21 cellular contexts compared by ENCODE assay signal in the genomic region with DNA sequence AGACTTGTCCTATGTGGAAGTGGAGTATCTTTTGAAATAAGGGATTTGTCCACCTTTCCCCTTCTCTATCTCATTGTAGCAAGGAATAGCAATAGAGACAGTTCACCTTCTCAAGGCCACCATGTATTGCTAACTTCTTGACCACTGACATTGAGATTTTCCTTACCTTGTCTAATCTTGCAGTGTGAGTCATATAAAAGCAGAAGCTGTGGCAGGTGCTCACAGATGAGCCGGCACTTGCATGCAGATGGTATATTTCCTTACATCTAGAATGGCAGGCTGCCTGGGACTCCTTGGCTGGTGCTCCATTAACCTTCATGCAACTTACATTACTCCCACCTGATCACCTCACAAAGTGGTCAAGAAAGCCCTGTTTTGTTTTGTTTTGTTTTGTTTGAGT.
"Had no signal": no experiment of that assay in that cellular context is flagged by ENCODE, and none has a peak within 500 bp of the region (broad histone marks: within the 10 kb centered on the region; RNA-seq: fewer than 3 reads in every experiment).

No MANE protein-coding gene starts in this region.

- H3K27me3 Mint-ChIP-seq: activated naive CD8-positive, alpha-beta T cell treated with anti-CD3 and anti-CD28 coated beads, Interleukin-2, amount 10 ng/mL, durations not matched to agents 7 days and 5 days; brain; central memory CD8-positive, alpha-beta T cell; natural killer cell treated with Interleukin-12 subunit alpha and Interleukin-12 subunit beta and Interleukin-15 and Interleukin-18, amount 100 ng/mL, for 72 hours had no signal

- H3K27ac ChIP-seq: coronary artery, neutrophil, vagina had no signal

- ATAC-seq: left cardiac atrium; lower lobe of right lung; natural killer cell treated with Interleukin-12 subunit alpha and Interleukin-12 subunit beta and Interleukin-15 and Interleukin-18, amount 100 ng/mL, for 72 hours; pancreas; sciatic nerve; stimulated activated effector memory CD8-positive, alpha-beta T cell treated with anti-CD3 and anti-CD28 coated beads, Interleukin-12 subunit alpha, Interleukin-12 subunit beta, amount 100 ng/mL, for 72 hours had no signal

- H3K9me3 Mint-ChIP-seq: activated naive CD8-positive, alpha-beta T cell treated with anti-CD3 and anti-CD28 coated beads, Interleukin-2, amount 10 ng/mL, durations not matched to agents 7 days and 5 days; brain; central memory CD8-positive, alpha-beta T cell; natural killer cell treated with Interleukin-12 subunit alpha and Interleukin-12 subunit beta and Interleukin-15 and Interleukin-18, amount 100 ng/mL, for 72 hours had no signal

- H3K27me3 ChIP-seq: neutrophil, stomach, vagina had no signal

- H3K27ac Mint-ChIP-seq: activated naive CD8-positive, alpha-beta T cell treated with anti-CD3 and anti-CD28 coated beads, Interleukin-2, amount 10 ng/mL, durations not matched to agents 7 days and 5 days; brain; natural killer cell treated with Interleukin-12 subunit alpha and Interleukin-12 subunit beta and Interleukin-15 and Interleukin-18, amount 100 ng/mL, for 72 hours; stimulated activated effector memory CD8-positive, alpha-beta T cell treated with anti-CD3 and anti-CD28 coated beads, Interleukin-12 subunit alpha, Interleukin-12 subunit beta, amount 100 ng/mL, for 72 hours had no signal

- H3K4me3 ChIP-seq: coronary artery, lower lobe of right lung, pancreas, smooth muscle cell, stomach, vagina had no signal

- DNase-seq: activated CD4-positive, alpha-beta T cell treated with anti-CD3 and anti-CD28 coated beads for 1 hour; activated CD4-positive, alpha-beta T cell treated with anti-CD3 and anti-CD28 coated beads, Interleukin-2, amount 50 U/mL, for 4 hours; activated naive CD8-positive, alpha-beta T cell treated with anti-CD3 and anti-CD28 coated beads, Interleukin-2, amount 10 ng/mL, durations not matched to agents 7 days and 5 days; activated T-cell treated with anti-CD3 and anti-CD28 coated beads for 4 hours; amygdala; left cardiac atrium; lower lobe of right lung; pancreas; stimulated activated CD4-positive, alpha-beta T cell treated with anti-CD3 and anti-CD28 coated beads, Interleukin-4, amount 100 ng/mL, for 24 hours; stomach; T1000; trophoblast cell had no signal

- H3K9me3 ChIP-seq: lower lobe of right lung, neutrophil, pancreas, stomach, vagina had no signal

- H3K4me1 Mint-ChIP-seq: activated naive CD8-positive, alpha-beta T cell treated with anti-CD3 and anti-CD28 coated beads, Interleukin-2, amount 10 ng/mL, durations not matched to agents 7 days and 5 days; central memory CD8-positive, alpha-beta T cell; stimulated activated effector memory CD8-positive, alpha-beta T cell treated with anti-CD3 and anti-CD28 coated beads, Interleukin-12 subunit alpha, Interleukin-12 subunit beta, amount 100 ng/mL, for 72 hours had no signal

- H3K36me3 ChIP-seq: lower lobe of right lung, neutrophil, pancreas, stomach, vagina had no signal

- H3K36me3 Mint-ChIP-seq: activated naive CD8-positive, alpha-beta T cell treated with anti-CD3 and anti-CD28 coated beads, Interleukin-2, amount 10 ng/mL, durations not matched to agents 7 days and 5 days; brain; natural killer cell treated with Interleukin-12 subunit alpha and Interleukin-12 subunit beta and Interleukin-15 and Interleukin-18, amount 100 ng/mL, for 72 hours; stimulated activated effector memory CD8-positive, alpha-beta T cell treated with anti-CD3 and anti-CD28 coated beads, Interleukin-12 subunit alpha, Interleukin-12 subunit beta, amount 100 ng/mL, for 72 hours had no signal

- H3K4me1 ChIP-seq: lower lobe of right lung, vagina had no signal

- H3K4me2 ChIP-seq: smooth muscle cell had no signal

- H3K4me3 Mint-ChIP-seq: activated naive CD8-positive, alpha-beta T cell treated with anti-CD3 and anti-CD28 coated beads, Interleukin-2, amount 10 ng/mL, durations not matched to agents 7 days and 5 days; brain; central memory CD8-positive, alpha-beta T cell; natural killer cell treated with Interleukin-12 subunit alpha and Interleukin-12 subunit beta and Interleukin-15 and Interleukin-18, amount 100 ng/mL, for 72 hours; stimulated activated effector memory CD8-positive, alpha-beta T cell treated with anti-CD3 and anti-CD28 coated beads, Interleukin-12 subunit alpha, Interleukin-12 subunit beta, amount 100 ng/mL, for 72 hours had no signal
